Comparison of ENCODE assay signal across 2 cellular contexts in genomic region chr9:129878253-129878652, GRCh38.
TF ChIP-seq lines count a peak whose summit lies in the region.

No MANE protein-coding gene starts in this region.

TF ChIP-seq in K562, 482 proteins besides CTCF, POLR2A, EP300 and RAD21:
- no peak for TF ChIP-seq FOXA1 (IDR thresholded peaks at IDR 0.05; ENCODE audit: borderline replicate concordance)
- TF ChIP-seq MYNN (IDR thresholded peaks at IDR 0.05), result no peak
- TF ChIP-seq MYNN (CRISPR knock-in tag; IDR thresholded peaks at IDR 0.05), result no peak
- no peak for TF ChIP-seq CHD2 (IDR thresholded peaks at IDR 0.05; ENCODE audit: low read depth, low read length)
- no peak for TF ChIP-seq KAT8 (IDR thresholded peaks at IDR 0.05; ENCODE audit: low read depth)
- no peak for TF ChIP-seq L3MBTL2 (IDR thresholded peaks at IDR 0.05)
- no peak for TF ChIP-seq NONO (IDR thresholded peaks at IDR 0.05; ENCODE audit: low read depth in 2 of 2, low read length in 1 of 2)
- peak; percentile 73 for TF ChIP-seq WHSC1 (IDR thresholded peaks at IDR 0.05; ENCODE audit: low read length)
- no peak for TF ChIP-seq ZNF184 (CRISPR knock-in tag; IDR thresholded peaks at IDR 0.05)
- peak; percentile 27; the same call in 1 of the 2 replicates for TF ChIP-seq ZNF76 (CRISPR knock-in tag; IDR thresholded peaks at IDR 0.05; ENCODE audit: borderline replicate concordance)
- no peak for TF ChIP-seq NR1H2 (CRISPR knock-in tag; IDR thresholded peaks at IDR 0.05)

TF ChIP-seq in HEK293T, 16 proteins besides CTCF, POLR2A, EP300 and RAD21:
- TF ChIP-seq NFRKB (IDR thresholded peaks at IDR 0.05), result no peak
- TF ChIP-seq FOXK2 (IDR thresholded peaks at IDR 0.05), result no peak
- no peak for TF ChIP-seq ZNF384 (IDR thresholded peaks at IDR 0.05)
- TF ChIP-seq HDGF (IDR thresholded peaks at IDR 0.05; ENCODE audit: borderline replicate concordance), result no peak
- no peak for TF ChIP-seq SUZ12 (IDR thresholded peaks at IDR 0.05)
- TF ChIP-seq FOXM1 (IDR thresholded peaks at IDR 0.05; ENCODE audit: borderline replicate concordance), result no peak
- no peak for TF ChIP-seq ARNT (IDR thresholded peaks at IDR 0.05)
- no peak for TF ChIP-seq ELF4 (IDR thresholded peaks at IDR 0.05)
- TF ChIP-seq L3MBTL2 (conservative IDR thresholded peaks at IDR 0.05), result no peak
- no peak for TF ChIP-seq SP1 (IDR thresholded peaks at IDR 0.05)
- no peak for TF ChIP-seq LEF1 (IDR thresholded peaks at IDR 0.05; ENCODE audit: borderline replicate concordance)
- TF ChIP-seq, protein P1, sequence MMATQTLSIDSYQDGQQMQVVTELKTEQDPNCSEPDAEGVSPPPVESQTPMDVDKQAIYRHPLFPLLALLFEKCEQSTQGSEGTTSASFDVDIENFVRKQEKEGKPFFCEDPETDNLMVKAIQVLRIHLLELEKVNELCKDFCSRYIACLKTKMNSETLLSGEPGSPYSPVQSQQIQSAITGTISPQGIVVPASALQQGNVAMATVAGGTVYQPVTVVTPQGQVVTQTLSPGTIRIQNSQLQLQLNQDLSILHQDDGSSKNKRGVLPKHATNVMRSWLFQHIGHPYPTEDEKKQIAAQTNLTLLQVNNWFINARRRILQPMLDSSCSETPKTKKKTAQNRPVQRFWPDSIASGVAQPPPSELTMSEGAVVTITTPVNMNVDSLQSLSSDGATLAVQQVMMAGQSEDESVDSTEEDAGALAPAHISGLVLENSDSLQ (IDR thresholded peaks at IDR 0.05), result no peak
- no peak for TF ChIP-seq TARDBP (IDR thresholded peaks at IDR 0.05)
- TF ChIP-seq BHLHE40 (IDR thresholded peaks at IDR 0.05; ENCODE audit: borderline replicate concordance), result no peak
